16 cellular contexts compared by ENCODE assay signal in the genomic region with DNA sequence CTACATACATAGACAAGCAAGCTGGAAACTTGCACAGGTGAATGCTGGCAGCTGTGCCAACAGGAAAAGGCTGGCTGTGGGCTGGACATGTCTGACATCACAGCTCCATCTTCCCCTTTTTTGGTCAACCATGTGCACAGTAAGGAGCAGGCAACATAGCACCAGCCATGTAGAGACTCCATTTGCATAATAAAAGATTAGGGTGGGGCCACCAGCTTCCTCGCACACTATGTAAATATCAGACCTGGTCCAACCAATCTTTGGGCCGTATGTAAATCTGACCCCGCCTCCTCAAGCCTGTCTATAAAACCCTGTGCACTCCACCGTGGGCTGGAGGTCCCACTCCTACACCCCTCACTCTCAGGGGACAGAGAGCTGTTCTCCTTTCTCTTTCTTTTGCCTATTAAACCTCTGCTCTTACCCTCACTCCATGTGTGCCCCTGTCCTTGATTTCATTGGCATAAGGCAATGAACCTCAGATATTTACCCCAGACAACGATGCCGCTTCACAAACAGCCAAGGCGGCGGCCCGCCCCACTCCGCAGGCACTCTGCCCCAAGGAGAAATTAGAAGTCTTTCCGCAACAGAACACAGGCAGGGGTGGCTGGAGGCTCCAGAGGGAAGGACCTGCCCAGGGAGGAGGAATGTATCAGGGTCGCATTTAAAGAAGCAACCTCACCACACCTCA.
"Had no signal": no experiment of that assay in that cellular context is flagged by ENCODE, and none has a peak within 500 bp of the region (broad histone marks: within the 10 kb centered on the region; RNA-seq: fewer than 3 reads in every experiment).

No MANE protein-coding gene starts in this region.

- H3K4me3 Mint-ChIP-seq: activated CD4-positive, alpha-beta memory T cell treated with anti-CD3 and anti-CD28 coated beads, Interleukin-2, amount 10 ng/mL, durations not matched to agents 7 days and 5 days; activated naive CD8-positive, alpha-beta T cell treated with anti-CD3 and anti-CD28 coated beads, Interleukin-2, amount 10 ng/mL, durations not matched to agents 7 days and 5 days; activated T-cell treated with anti-CD3 and anti-CD28 coated beads, Interleukin-2, amount 50 U/mL, for 72 hours; memory B cell; natural killer cell treated with Interleukin-12 subunit alpha and Interleukin-12 subunit beta and Interleukin-15 and Interleukin-18, amount 100 ng/mL, for 72 hours had no signal

- H3K27ac Mint-ChIP-seq: activated CD4-positive, alpha-beta memory T cell treated with anti-CD3 and anti-CD28 coated beads, Interleukin-2, amount 10 ng/mL, durations not matched to agents 7 days and 5 days; activated naive CD8-positive, alpha-beta T cell treated with anti-CD3 and anti-CD28 coated beads, Interleukin-2, amount 10 ng/mL, durations not matched to agents 7 days and 5 days; activated T-cell treated with anti-CD3 and anti-CD28 coated beads, Interleukin-2, amount 50 U/mL, for 72 hours; memory B cell; natural killer cell treated with Interleukin-12 subunit alpha and Interleukin-12 subunit beta and Interleukin-15 and Interleukin-18, amount 100 ng/mL, for 72 hours had no signal

- H3K4me1 Mint-ChIP-seq: activated CD4-positive, alpha-beta memory T cell treated with anti-CD3 and anti-CD28 coated beads, Interleukin-2, amount 10 ng/mL, durations not matched to agents 7 days and 5 days; activated naive CD8-positive, alpha-beta T cell treated with anti-CD3 and anti-CD28 coated beads, Interleukin-2, amount 10 ng/mL, durations not matched to agents 7 days and 5 days; memory B cell had no signal

- H3K4me3 ChIP-seq: breast epithelium, gastroesophageal sphincter, left ventricle myocardium inferior, upper lobe of left lung had no signal

- H3K36me3 Mint-ChIP-seq: activated naive CD8-positive, alpha-beta T cell treated with anti-CD3 and anti-CD28 coated beads, Interleukin-2, amount 10 ng/mL, durations not matched to agents 7 days and 5 days; memory B cell had no signal

- ATAC-seq: activated T-cell treated with anti-CD3 and anti-CD28 coated beads, Interleukin-2, amount 50 U/mL, for 72 hours; gastroesophageal sphincter; natural killer cell treated with Interleukin-12 subunit alpha and Interleukin-12 subunit beta and Interleukin-15 and Interleukin-18, amount 100 ng/mL, for 72 hours had no signal

- H3K27me3 Mint-ChIP-seq: activated CD4-positive, alpha-beta memory T cell treated with anti-CD3 and anti-CD28 coated beads, Interleukin-2, amount 10 ng/mL, durations not matched to agents 7 days and 5 days; activated naive CD8-positive, alpha-beta T cell treated with anti-CD3 and anti-CD28 coated beads, Interleukin-2, amount 10 ng/mL, durations not matched to agents 7 days and 5 days; memory B cell; natural killer cell treated with Interleukin-12 subunit alpha and Interleukin-12 subunit beta and Interleukin-15 and Interleukin-18, amount 100 ng/mL, for 72 hours had no signal

- DNase-seq: activated CD4-positive, alpha-beta memory T cell treated with anti-CD3 and anti-CD28 coated beads, Interleukin-2, amount 10 ng/mL, durations not matched to agents 7 days and 5 days; activated CD8-positive, alpha-beta memory T cell treated with anti-CD3 and anti-CD28 coated beads, Interleukin-2, amount 50 U/mL, for 4 hours; activated gamma-delta T cell treated with Interleukin-2 at 50 U/mL for 16 hours; activated naive CD8-positive, alpha-beta T cell treated with anti-CD3 and anti-CD28 coated beads, Interleukin-2, amount 10 ng/mL, durations not matched to agents 7 days and 5 days; activated T-cell treated with anti-CD3 and anti-CD28 coated beads, Interleukin-2, amount 50 U/mL, for 72 hours; aorta; dermis blood vessel endothelial cell; kidney; left ventricle myocardium inferior; stimulated activated CD4-positive, alpha-beta T cell treated with anti-CD3 and anti-CD28 coated beads, Interleukin-2, amount 100 ng/mL, for 48 hours; stimulated activated naive CD4-positive, alpha-beta T cell treated with Interleukin-2 at 50 U/mL for 16 hours had no signal
